1 cellular context compared by ENCODE assay signal in the genomic region with DNA sequence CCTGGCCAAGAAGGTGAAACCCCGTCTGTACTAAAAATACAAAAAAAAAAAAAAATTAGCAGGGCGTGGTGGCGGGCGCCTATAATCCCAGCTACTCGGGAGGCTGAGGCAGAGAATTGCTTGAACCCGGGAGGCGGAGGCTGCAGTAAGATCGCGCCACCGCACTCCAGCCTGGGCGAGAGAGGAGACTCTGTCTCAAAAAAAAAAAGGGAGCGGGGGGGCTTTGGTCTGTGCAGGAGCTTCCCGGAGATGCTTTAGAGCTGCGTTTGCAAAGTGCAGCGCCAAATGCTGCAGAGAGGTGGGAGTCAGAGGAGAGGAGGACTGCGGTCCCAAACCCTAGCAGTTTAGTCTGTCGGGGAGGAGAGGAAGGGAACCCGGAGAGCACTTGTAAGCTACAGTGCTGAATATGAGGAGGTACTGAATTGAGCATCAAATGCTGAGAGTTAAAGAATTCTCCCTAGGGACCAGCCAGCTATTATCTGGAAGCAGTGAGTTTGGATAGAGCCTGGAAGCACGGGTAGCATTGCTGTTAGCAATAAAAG.
A peak's percentile ranks its signal among the peaks of the same experiment; 100 is the strongest.
TF ChIP-seq lines count a peak whose summit lies in the region.

No MANE protein-coding gene starts in this region.

TF ChIP-seq in HepG2, 621 proteins besides CTCF, POLR2A, EP300 and RAD21 (continues in another document):
- TF ChIP-seq RFXANK (CRISPR knock-in tag; IDR thresholded peaks at IDR 0.05) (no peak), SOX6 (IDR thresholded peaks at IDR 0.05) (no peak), SOX6 (CRISPR knock-in tag; IDR thresholded peaks at IDR 0.05) (no peak), TCF7 (IDR thresholded peaks at IDR 0.05; ENCODE audit: low read depth) (no peak), ZNF484 (CRISPR knock-in tag; IDR thresholded peaks at IDR 0.05; ENCODE audit: borderline replicate concordance, low read depth) (no peak), RCOR2 (CRISPR knock-in tag; IDR thresholded peaks at IDR 0.05) (no peak; the same call in 1 of the 2 replicates), RBM22 (optimal IDR thresholded peaks at IDR 0.05; ENCODE audit: low read length) (no peak), ZBTB42 (CRISPR knock-in tag; IDR thresholded peaks at IDR 0.05) (0 out of 2 replicates have a peak, but pooled peaks have one; percentile 1), PITX1 (CRISPR knock-in tag; IDR thresholded peaks at IDR 0.05) (no peak), ZNF326 (CRISPR knock-in tag; IDR thresholded peaks at IDR 0.05; ENCODE audit: borderline replicate concordance) (no peak), REXO4 (CRISPR knock-in tag; IDR thresholded peaks at IDR 0.05; ENCODE audit: borderline replicate concordance) (no peak), PPARG (CRISPR knock-in tag; conservative IDR thresholded peaks at IDR 0.05) (no peak), KAT7 (CRISPR knock-in tag; IDR thresholded peaks at IDR 0.05; ENCODE audit: borderline replicate concordance) (0 out of 2 replicates have a peak, but pooled peaks have one; percentile 8), ZFP90 (CRISPR knock-in tag; IDR thresholded peaks at IDR 0.05; ENCODE audit: borderline replicate concordance) (peak; percentile 30; the same call in 1 of the 2 replicates), PRMT3 (CRISPR knock-in tag; IDR thresholded peaks at IDR 0.05; ENCODE audit: borderline replicate concordance, low read depth) (no peak; the same call in 1 of the 2 replicates), TOPORS (CRISPR knock-in tag; IDR thresholded peaks at IDR 0.05) (0 out of 2 replicates have a peak, but pooled peaks have one; percentile 6), FOXA3 (CRISPR knock-in tag; IDR thresholded peaks at IDR 0.05) (no peak), NFRKB (IDR thresholded peaks at IDR 0.05) (no peak), MYC (CRISPR knock-in tag; IDR thresholded peaks at IDR 0.05; ENCODE audit: borderline replicate concordance) (no peak), MEIS2 (CRISPR knock-in tag; IDR thresholded peaks at IDR 0.05) (0 out of 2 replicates have a peak, but pooled peaks have one; percentile 3), ZNF446 (CRISPR knock-in tag; IDR thresholded peaks at IDR 0.05) (0 out of 2 replicates have a peak, but pooled peaks have one; percentile 68), ZMYM2 (CRISPR knock-in tag; IDR thresholded peaks at IDR 0.05) (no peak), AGO1 (IDR thresholded peaks at IDR 0.05; ENCODE audit: low read depth, low read length, poor library complexity, severe bottlenecking) (peak; percentile 10)
- TF ChIP-seq, protein P1, sequence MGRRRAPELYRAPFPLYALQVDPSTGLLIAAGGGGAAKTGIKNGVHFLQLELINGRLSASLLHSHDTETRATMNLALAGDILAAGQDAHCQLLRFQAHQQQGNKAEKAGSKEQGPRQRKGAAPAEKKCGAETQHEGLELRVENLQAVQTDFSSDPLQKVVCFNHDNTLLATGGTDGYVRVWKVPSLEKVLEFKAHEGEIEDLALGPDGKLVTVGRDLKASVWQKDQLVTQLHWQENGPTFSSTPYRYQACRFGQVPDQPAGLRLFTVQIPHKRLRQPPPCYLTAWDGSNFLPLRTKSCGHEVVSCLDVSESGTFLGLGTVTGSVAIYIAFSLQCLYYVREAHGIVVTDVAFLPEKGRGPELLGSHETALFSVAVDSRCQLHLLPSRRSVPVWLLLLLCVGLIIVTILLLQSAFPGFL (CRISPR knock-in tag; IDR thresholded peaks at IDR 0.05) = no peak
- TF ChIP-seq, protein P2, sequence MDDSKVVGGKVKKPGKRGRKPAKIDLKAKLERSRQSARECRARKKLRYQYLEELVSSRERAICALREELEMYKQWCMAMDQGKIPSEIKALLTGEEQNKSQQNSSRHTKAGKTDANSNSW (CRISPR knock-in tag; IDR thresholded peaks at IDR 0.05; ENCODE audit: borderline replicate concordance) = no peak
- TF ChIP-seq, protein P3, sequence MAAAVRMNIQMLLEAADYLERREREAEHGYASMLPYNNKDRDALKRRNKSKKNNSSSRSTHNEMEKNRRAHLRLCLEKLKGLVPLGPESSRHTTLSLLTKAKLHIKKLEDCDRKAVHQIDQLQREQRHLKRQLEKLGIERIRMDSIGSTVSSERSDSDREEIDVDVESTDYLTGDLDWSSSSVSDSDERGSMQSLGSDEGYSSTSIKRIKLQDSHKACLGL (CRISPR knock-in tag; IDR thresholded peaks at IDR 0.05) = no peak
- TF ChIP-seq, protein P4, sequence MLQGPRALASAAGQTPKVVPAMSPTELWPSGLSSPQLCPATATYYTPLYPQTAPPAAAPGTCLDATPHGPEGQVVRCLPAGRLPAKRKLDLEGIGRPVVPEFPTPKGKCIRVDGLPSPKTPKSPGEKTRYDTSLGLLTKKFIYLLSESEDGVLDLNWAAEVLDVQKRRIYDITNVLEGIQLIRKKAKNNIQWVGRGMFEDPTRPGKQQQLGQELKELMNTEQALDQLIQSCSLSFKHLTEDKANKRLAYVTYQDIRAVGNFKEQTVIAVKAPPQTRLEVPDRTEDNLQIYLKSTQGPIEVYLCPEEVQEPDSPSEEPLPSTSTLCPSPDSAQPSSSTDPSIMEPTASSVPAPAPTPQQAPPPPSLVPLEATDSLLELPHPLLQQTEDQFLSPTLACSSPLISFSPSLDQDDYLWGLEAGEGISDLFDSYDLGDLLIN (CRISPR knock-in tag; IDR thresholded peaks at IDR 0.05; ENCODE audit: borderline replicate concordance) = no peak
- TF ChIP-seq, protein P5, sequence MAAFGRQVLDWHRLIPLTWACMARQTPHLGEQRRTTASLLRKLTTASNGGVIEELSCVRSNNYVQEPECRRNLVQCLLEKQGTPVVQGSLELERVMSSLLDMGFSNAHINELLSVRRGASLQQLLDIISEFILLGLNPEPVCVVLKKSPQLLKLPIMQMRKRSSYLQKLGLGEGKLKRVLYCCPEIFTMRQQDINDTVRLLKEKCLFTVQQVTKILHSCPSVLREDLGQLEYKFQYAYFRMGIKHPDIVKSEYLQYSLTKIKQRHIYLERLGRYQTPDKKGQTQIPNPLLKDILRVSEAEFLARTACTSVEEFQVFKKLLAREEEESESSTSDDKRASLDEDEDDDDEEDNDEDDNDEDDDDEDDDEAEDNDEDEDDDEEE (CRISPR knock-in tag; IDR thresholded peaks at IDR 0.05) = no peak
- TF ChIP-seq, protein P6, sequence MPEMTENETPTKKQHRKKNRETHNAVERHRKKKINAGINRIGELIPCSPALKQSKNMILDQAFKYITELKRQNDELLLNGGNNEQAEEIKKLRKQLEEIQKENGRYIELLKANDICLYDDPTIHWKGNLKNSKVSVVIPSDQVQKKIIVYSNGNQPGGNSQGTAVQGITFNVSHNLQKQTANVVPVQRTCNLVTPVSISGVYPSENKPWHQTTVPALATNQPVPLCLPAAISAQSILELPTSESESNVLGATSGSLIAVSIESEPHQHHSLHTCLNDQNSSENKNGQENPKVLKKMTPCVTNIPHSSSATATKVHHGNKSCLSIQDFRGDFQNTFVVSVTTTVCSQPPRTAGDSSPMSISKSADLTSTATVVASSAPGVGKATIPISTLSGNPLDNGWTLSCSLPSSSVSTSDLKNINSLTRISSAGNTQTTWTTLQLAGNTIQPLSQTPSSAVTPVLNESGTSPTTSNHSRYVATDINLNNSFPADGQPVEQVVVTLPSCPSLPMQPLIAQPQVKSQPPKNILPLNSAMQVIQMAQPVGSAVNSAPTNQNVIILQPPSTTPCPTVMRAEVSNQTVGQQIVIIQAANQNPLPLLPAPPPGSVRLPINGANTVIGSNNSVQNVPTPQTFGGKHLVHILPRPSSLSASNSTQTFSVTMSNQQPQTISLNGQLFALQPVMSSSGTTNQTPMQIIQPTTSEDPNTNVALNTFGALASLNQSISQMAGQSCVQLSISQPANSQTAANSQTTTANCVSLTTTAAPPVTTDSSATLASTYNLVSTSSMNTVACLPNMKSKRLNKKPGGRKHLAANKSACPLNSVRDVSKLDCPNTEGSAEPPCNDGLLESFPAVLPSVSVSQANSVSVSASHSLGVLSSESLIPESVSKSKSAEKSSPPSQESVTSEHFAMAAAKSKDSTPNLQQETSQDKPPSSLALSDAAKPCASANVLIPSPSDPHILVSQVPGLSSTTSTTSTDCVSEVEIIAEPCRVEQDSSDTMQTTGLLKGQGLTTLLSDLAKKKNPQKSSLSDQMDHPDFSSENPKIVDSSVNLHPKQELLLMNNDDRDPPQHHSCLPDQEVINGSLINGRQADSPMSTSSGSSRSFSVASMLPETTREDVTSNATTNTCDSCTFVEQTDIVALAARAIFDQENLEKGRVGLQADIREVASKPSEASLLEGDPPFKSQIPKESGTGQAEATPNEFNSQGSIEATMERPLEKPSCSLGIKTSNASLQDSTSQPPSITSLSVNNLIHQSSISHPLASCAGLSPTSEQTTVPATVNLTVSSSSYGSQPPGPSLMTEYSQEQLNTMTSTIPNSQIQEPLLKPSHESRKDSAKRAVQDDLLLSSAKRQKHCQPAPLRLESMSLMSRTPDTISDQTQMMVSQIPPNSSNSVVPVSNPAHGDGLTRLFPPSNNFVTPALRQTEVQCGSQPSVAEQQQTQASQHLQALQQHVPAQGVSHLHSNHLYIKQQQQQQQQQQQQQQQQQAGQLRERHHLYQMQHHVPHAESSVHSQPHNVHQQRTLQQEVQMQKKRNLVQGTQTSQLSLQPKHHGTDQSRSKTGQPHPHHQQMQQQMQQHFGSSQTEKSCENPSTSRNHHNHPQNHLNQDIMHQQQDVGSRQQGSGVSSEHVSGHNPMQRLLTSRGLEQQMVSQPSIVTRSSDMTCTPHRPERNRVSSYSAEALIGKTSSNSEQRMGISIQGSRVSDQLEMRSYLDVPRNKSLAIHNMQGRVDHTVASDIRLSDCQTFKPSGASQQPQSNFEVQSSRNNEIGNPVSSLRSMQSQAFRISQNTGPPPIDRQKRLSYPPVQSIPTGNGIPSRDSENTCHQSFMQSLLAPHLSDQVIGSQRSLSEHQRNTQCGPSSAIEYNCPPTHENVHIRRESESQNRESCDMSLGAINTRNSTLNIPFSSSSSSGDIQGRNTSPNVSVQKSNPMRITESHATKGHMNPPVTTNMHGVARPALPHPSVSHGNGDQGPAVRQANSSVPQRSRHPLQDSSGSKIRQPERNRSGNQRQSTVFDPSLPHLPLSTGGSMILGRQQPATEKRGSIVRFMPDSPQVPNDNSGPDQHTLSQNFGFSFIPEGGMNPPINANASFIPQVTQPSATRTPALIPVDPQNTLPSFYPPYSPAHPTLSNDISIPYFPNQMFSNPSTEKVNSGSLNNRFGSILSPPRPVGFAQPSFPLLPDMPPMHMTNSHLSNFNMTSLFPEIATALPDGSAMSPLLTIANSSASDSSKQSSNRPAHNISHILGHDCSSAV (CRISPR knock-in tag; IDR thresholded peaks at IDR 0.05; ENCODE audit: borderline replicate concordance) = no peak
- TF ChIP-seq, protein P7, sequence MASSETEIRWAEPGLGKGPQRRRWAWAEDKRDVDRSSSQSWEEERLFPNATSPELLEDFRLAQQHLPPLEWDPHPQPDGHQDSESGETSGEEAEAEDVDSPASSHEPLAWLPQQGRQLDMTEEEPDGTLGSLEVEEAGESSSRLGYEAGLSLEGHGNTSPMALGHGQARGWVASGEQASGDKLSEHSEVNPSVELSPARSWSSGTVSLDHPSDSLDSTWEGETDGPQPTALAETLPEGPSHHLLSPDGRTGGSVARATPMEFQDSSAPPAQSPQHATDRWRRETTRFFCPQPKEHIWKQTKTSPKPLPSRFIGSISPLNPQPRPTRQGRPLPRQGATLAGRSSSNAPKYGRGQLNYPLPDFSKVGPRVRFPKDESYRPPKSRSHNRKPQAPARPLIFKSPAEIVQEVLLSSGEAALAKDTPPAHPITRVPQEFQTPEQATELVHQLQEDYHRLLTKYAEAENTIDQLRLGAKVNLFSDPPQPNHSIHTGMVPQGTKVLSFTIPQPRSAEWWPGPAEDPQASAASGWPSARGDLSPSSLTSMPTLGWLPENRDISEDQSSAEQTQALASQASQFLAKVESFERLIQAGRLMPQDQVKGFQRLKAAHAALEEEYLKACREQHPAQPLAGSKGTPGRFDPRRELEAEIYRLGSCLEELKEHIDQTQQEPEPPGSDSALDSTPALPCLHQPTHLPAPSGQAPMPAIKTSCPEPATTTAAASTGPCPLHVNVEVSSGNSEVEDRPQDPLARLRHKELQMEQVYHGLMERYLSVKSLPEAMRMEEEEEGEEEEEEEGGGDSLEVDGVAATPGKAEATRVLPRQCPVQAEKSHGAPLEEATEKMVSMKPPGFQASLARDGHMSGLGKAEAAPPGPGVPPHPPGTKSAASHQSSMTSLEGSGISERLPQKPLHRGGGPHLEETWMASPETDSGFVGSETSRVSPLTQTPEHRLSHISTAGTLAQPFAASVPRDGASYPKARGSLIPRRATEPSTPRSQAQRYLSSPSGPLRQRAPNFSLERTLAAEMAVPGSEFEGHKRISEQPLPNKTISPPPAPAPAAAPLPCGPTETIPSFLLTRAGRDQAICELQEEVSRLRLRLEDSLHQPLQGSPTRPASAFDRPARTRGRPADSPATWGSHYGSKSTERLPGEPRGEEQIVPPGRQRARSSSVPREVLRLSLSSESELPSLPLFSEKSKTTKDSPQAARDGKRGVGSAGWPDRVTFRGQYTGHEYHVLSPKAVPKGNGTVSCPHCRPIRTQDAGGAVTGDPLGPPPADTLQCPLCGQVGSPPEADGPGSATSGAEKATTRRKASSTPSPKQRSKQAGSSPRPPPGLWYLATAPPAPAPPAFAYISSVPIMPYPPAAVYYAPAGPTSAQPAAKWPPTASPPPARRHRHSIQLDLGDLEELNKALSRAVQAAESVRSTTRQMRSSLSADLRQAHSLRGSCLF (CRISPR knock-in tag; IDR thresholded peaks at IDR 0.05; ENCODE audit: borderline replicate concordance) = no peak
- TF ChIP-seq, protein P8, sequence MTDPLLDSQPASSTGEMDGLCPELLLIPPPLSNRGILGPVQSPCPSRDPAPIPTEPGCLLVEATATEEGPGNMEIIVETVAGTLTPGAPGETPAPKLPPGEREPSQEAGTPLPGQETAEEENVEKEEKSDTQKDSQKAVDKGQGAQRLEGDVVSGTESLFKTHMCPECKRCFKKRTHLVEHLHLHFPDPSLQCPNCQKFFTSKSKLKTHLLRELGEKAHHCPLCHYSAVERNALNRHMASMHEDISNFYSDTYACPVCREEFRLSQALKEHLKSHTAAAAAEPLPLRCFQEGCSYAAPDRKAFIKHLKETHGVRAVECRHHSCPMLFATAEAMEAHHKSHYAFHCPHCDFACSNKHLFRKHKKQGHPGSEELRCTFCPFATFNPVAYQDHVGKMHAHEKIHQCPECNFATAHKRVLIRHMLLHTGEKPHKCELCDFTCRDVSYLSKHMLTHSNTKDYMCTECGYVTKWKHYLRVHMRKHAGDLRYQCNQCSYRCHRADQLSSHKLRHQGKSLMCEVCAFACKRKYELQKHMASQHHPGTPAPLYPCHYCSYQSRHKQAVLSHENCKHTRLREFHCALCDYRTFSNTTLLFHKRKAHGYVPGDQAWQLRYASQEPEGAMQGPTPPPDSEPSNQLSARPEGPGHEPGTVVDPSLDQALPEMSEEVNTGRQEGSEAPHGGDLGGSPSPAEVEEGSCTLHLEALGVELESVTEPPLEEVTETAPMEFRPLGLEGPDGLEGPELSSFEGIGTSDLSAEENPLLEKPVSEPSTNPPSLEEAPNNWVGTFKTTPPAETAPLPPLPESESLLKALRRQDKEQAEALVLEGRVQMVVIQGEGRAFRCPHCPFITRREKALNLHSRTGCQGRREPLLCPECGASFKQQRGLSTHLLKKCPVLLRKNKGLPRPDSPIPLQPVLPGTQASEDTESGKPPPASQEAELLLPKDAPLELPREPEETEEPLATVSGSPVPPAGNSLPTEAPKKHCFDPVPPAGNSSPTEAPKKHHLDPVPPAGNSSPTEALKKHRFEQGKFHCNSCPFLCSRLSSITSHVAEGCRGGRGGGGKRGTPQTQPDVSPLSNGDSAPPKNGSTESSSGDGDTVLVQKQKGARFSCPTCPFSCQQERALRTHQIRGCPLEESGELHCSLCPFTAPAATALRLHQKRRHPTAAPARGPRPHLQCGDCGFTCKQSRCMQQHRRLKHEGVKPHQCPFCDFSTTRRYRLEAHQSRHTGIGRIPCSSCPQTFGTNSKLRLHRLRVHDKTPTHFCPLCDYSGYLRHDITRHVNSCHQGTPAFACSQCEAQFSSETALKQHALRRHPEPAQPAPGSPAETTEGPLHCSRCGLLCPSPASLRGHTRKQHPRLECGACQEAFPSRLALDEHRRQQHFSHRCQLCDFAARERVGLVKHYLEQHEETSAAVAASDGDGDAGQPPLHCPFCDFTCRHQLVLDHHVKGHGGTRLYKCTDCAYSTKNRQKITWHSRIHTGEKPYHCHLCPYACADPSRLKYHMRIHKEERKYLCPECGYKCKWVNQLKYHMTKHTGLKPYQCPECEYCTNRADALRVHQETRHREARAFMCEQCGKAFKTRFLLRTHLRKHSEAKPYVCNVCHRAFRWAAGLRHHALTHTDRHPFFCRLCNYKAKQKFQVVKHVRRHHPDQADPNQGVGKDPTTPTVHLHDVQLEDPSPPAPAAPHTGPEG (CRISPR knock-in tag; IDR thresholded peaks at IDR 0.05) = no peak
